ENCODE assay signal across 25 cellular contexts in genomic region chrX:16727637-16728036, GRCh38.
"Had no signal": no experiment of that assay in that cellular context is flagged by ENCODE, and none has a peak within 500 bp of the region (broad histone marks: within the 10 kb centered on the region; RNA-seq: fewer than 3 reads in every experiment).

No MANE protein-coding gene starts in this region.

- H3K27me3 Mint-ChIP-seq: naive thymus-derived CD8-positive, alpha-beta T cell; stimulated activated naive B cell treated with anti-CD40 and anti-IgM and Interleukin-4, amounts not matched to agents 10 μg/mL and 1 μg/mL and 100 μg/mL, for 72 hours had no signal

- H3K4me3 Mint-ChIP-seq: naive thymus-derived CD8-positive, alpha-beta T cell; nephron; neural crest cell; stimulated activated naive B cell treated with anti-CD40 and anti-IgM and Interleukin-4, amounts not matched to agents 10 μg/mL and 1 μg/mL and 100 μg/mL, for 72 hours had no signal

- H3K27ac Mint-ChIP-seq: stimulated activated naive B cell treated with anti-CD40 and anti-IgM and Interleukin-4, amounts not matched to agents 10 μg/mL and 1 μg/mL and 100 μg/mL, for 72 hours had no signal

- H3K36me3 ChIP-seq: lower lobe of right lung, thyroid gland, transverse colon, vagina had no signal

- H3K4me1 ChIP-seq: parathyroid adenoma, testis, thyroid gland had no signal

- H3K9me3 Mint-ChIP-seq: naive thymus-derived CD8-positive, alpha-beta T cell; neural crest cell; stimulated activated naive B cell treated with anti-CD40 and anti-IgM and Interleukin-4, amounts not matched to agents 10 μg/mL and 1 μg/mL and 100 μg/mL, for 72 hours had no signal

- H2AFZ ChIP-seq: parathyroid adenoma had no signal

- H3K27me3 ChIP-seq: stomach, testis, thyroid gland, transverse colon, upper lobe of left lung, vagina had no signal

- H3K9me3 ChIP-seq: lower lobe of right lung, stomach, testis, thyroid gland, transverse colon, upper lobe of left lung, vagina had no signal

- H3K27ac ChIP-seq: lower lobe of right lung, parathyroid adenoma, skin epidermis, testis, thyroid gland, transverse colon, upper lobe of left lung, vagina had no signal

- H3K4me3 ChIP-seq: lower lobe of right lung, skin epidermis, stomach, testis, thyroid gland, transverse colon, upper lobe of left lung, vagina had no signal

- DNase-seq: hippocampal formation; kidney glomerular epithelial cell; left cardiac atrium; lower lobe of right lung; mammary epithelial cell; mesenchymal stem cell; naive thymus-derived CD8-positive, alpha-beta T cell; nucleus accumbens; right cardiac atrium; stimulated activated CD4-positive, alpha-beta T cell treated with anti-CD3 and anti-CD28 coated beads, Interleukin-12 subunit alpha, Interleukin-12 subunit beta, amount 100 ng/mL, for 4 hours; stimulated activated CD4-positive, alpha-beta T cell treated with anti-CD3 and anti-CD28 coated beads, Interleukin-15, amount 100 ng/mL, for 24 hours; stimulated activated CD4-positive, alpha-beta T cell treated with anti-CD3 and anti-CD28 coated beads, Interleukin-2, amount 100 ng/mL, for 24 hours; stimulated activated CD4-positive, alpha-beta T cell treated with anti-CD3 and anti-CD28 coated beads, Interleukin-4, amount 100 ng/mL, for 1 hour; stimulated activated naive B cell treated with anti-CD40 and anti-IgM and Interleukin-4, amounts not matched to agents 10 μg/mL and 1 μg/mL and 100 μg/mL, for 72 hours; stimulated activated naive CD8-positive, alpha-beta T cell treated with anti-CD3 and anti-CD28 coated beads, Interleukin-15, Interleukin-2, amounts not matched to agents 100 U/mL and 50 U/mL, for 24 hours; stomach; testis; thyroid gland; transverse colon; upper lobe of left lung had no signal
